Comparison of ENCODE assay signal across 8 cellular contexts in genomic region chr10:5888352-5888751, GRCh38. TPM values are rescaled to one million over a fixed set of nuclear protein-coding genes. Genes with fewer than 3 reads are reported as not detected.
A peak's percentile ranks its signal among the peaks of the same experiment; 100 is the strongest.
DNase-seq lines count a peak whose midpoint lies in the region; TF ChIP-seq lines count a peak whose summit lies in the region.

No MANE protein-coding gene starts in this region.

- peak overlapping the region; percentile 75 to 87 for H3K4me3 ChIP-seq in muscle layer of duodenum (ENCODE audit: low read depth in 1 of 2, low read length in 2 of 2)

- H3K27ac Mint-ChIP-seq in Calu3 (ENCODE audit: unreplicated experiment) = peak overlapping the region; percentile 76

- H3K27me3 Mint-ChIP-seq in Calu3 (ENCODE audit: unreplicated experiment) = no peaks in the 10 kb centered on the region

- no peaks in the 10 kb centered on the region for H3K27me3 ChIP-seq in muscle layer of duodenum (ENCODE audit: low read depth, low read length)

- H3K4me3 Mint-ChIP-seq in Calu3 (ENCODE audit: low read depth, unreplicated experiment) = peak overlapping the region; percentile 82

- no peak overlapping the region for H3K27ac ChIP-seq in muscle layer of duodenum (ENCODE audit: low read length)

- H3K4me1 ChIP-seq in muscle layer of duodenum (ENCODE audit: control insufficient read depth in 1 of 2, insufficient read depth in 2 of 2, low read length in 2 of 2) = peaks cover 14 to 36% of the 10 kb centered on the region in 2 donors

- peaks cover 39% of the 10 kb centered on the region for H3K4me1 Mint-ChIP-seq in Calu3 (ENCODE audit: low read depth, unreplicated experiment)

- no peak for TF ChIP-seq CTCF in Calu3 (IDR thresholded peaks at IDR 0.05; ENCODE audit: unreplicated experiment)

- intact Hi-C loops in Calu3 (cut with micrococcal nuclease; ENCODE audit: unreplicated experiment) = no loop called here

- H3K36me3 Mint-ChIP-seq in Calu3 (ENCODE audit: insufficient read depth, unreplicated experiment) = peaks cover 41% of the 10 kb centered on the region

- H3K9me3 ChIP-seq in muscle layer of duodenum (ENCODE audit: control insufficient read depth in 1 of 2, low read length in 2 of 2) = no peaks in the 10 kb centered on the region

- DNase-seq in Calu3 (no peak), NAMALWA (ENCODE audit: low spot score) (peak; percentile 31), dedifferentiated amniotic fluid mesenchymal stem cell (ENCODE audit: extremely low spot score) (peak; percentile 15), NCI-H446 (lab: John Stamatoyannopoulos, UW) (no peak), NCI-H2171 (lab: John Stamatoyannopoulos, UW) (no peak), hepatic stellate cell (ENCODE audit: low spot score) (no peak)
- DNase-seq in stimulated activated CD4-positive, alpha-beta T cell treated with anti-CD3 and anti-CD28 coated beads, Interleukin-2, amount 100 ng/mL, for 24 hours = no peak

- H3K36me3 ChIP-seq in muscle layer of duodenum (ENCODE audit: control insufficient read depth in 1 of 2, insufficient read depth in 2 of 2, low read length in 2 of 2) = peaks cover 4% of the 10 kb centered on the region in 2 donors

- CTCF ChIA-PET in Calu3 (lab: Charles Lee) = no interaction called here

- BruUV-seq in Calu3 (replicated peaks; lab: Mats Ljungman, UMichigan) = no TSS peak

- no peaks in the 10 kb centered on the region for H3K9me3 Mint-ChIP-seq in Calu3 (ENCODE audit: low read depth, unreplicated experiment)

RNA-seq across cellular contexts. Expression of gene ANKRD16, which starts 1.3 kb away (rescaled TPM):
- total RNA-seq in Calu3 (2022) = 7.7 and 8.7 TPM in 2 replicates

RNA-seq across cellular contexts. Expression of gene FBH1, which starts 1.7 kb away (rescaled TPM):
- total RNA-seq in Calu3 (2022) = 77.3 and 79.4 TPM in 2 replicates

Comparison
In these comparisons a context has a peak if more than half of its experiments do, and no peak if none do; other contexts are left out.
1. DNase-seq: peak in NAMALWA (single experiment) and dedifferentiated amniotic fluid mesenchymal stem cell (single experiment); none in Calu3 (single experiment), NCI-H446 (0 of 2), NCI-H2171 (single experiment), stimulated activated CD4-positive, alpha-beta T cell treated with anti-CD3 and anti-CD28 coated beads, Interleukin-2, amount 100 ng/mL, for 24 hours (0 of 2) and hepatic stellate cell (single experiment).